Comparison of ENCODE assay signal across 8 cellular contexts in the genomic region with DNA sequence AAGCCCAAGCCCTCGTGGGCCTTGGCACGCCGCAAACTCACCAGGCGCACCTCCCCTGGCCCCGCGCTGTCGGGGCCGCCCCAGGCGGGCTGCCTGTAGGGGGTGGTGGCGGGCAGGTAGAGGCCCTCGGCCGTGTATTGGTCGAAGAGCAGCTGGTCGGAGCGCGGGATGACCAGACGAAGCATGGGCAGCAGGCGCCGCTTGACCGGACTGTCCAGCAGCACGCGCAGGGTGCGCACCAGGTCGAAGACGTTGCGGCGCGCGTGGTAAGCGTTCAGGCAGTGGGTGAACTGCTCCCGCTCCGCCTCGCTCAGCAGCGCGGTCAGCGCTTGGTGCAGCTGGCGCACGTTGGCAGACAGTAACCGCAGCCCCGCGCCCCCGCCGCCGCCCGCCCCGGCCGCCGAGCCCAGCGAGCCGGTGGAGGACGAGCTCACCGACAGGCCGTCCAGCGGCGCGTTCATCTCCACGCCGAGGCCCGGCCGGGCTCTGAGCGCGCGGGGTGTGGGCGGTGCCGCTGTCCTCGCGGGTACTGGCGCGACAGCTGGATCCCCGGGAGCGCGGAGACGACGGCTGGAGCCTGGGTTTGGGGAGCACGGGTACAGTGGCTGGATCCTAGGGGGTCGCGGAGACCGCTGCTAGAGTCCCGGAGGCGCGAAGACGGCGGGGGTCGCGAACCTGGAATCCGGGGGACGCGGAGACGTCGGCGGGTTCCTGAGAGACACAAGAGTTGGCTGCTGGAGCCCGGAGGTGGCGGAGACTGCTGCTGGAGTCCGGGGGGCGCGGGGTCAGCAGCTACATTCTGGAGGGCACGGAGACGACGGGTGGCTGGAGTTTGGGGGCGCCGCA. TPM values are rescaled to one million over a fixed set of nuclear protein-coding genes. Genes with fewer than 3 reads are reported as not detected.
DNase-seq lines count a peak whose midpoint lies in the region; ATAC-seq, FAIRE-seq and TF ChIP-seq lines count a peak whose summit lies in the region.

No MANE protein-coding gene starts in this region.

- no peak for FAIRE-seq in A549 (lab: Jason Lieb, UNC)
- FAIRE-seq in bronchial epithelial cell (lab: Jason Lieb, UNC), result no peak
- no peak for FAIRE-seq in small intestine (lab: Jason Lieb, UNC)

- in situ Hi-C loops in GM23248 (cut with MboI), result no loop called here

- TF ChIP-seq POLR2A in A549 (IDR thresholded peaks at IDR 0.05; ENCODE audit: low read length), result no peak

- H3K27me3 ChIP-seq in GM23248 (replicated peaks; ENCODE audit: insufficient read depth) (peaks cover 30% of the 10 kb centered on the region), bronchial epithelial cell (ENCODE audit: control insufficient read depth, insufficient read depth, low read length) (peaks cover 5% of the 10 kb centered on the region), small intestine (ENCODE audit: control insufficient read depth in 2 of 2, insufficient read depth in 2 of 2, low read length in 2 of 2) (peaks cover 0 to 2% of the 10 kb centered on the region in 2 donors)

- H3K9ac ChIP-seq in GM23248, result peak overlapping the region; percentile 84

- ATAC-seq in A549, result peak; percentile 54 to 64
- no peak for ATAC-seq in GM21529 (IDR thresholded peaks at IDR 0.05; ENCODE audit: unreplicated experiment)
- no peak for ATAC-seq in GM21737 (IDR thresholded peaks at IDR 0.05; ENCODE audit: unreplicated experiment)

- H2AFZ ChIP-seq in GM23248, result peak overlapping the region; percentile 74

- no peaks in the 10 kb centered on the region for H3K9me2 ChIP-seq in GM23248 (ENCODE audit: insufficient read depth)

- H3K27ac ChIP-seq in A549 (peak overlapping the region; percentile 65 to 88), GM23248 (no peak overlapping the region), small intestine (ENCODE audit: low read depth in 1 of 2, low read length in 1 of 2) (peak overlapping the region in 1 of 2 donors; percentile 65)

- no peaks in the 10 kb centered on the region for H4K20me1 ChIP-seq in GM23248 (ENCODE audit: insufficient read depth)

- H3K4me2 ChIP-seq in A549 (peak overlapping the region; percentile 99), GM23248 (ENCODE audit: unreplicated experiment) (peak overlapping the region; percentile 87)

- peak; percentile 33 to 55; a peak in 4 of 5 replicates for TF ChIP-seq RAD21 in A549 (conservative IDR thresholded peaks at IDR 0.05 in 1 of 2, IDR thresholded peaks at IDR 0.05 in 1 of 2)

- TF ChIP-seq CTCF in A549 (IDR thresholded peaks at IDR 0.05) (peak; percentile 38; the same call in 2 of the 3 replicates), bronchial epithelial cell (IDR thresholded peaks at IDR 0.05; ENCODE audit: insufficient read depth, low read length, severe bottlenecking) (peak; percentile 62)

- POLR2A ChIA-PET in A549 (lab: Yijun Ruan, JAX), result interaction anchor here (0.6 to 5.8 kb wide), 3 partner anchors 21 to 107 kb away, joined by 3 to 45 read pairs (median 3); a partner anchor contains a TSS

- no peak for TF ChIP-seq EP300 in A549 (IDR thresholded peaks at IDR 0.05)

- H3K4me3 ChIP-seq in A549 (peak overlapping the region; percentile 77), GM23248 (peak overlapping the region; percentile 82), bronchial epithelial cell (ENCODE audit: low read depth, low read length) (peak overlapping the region; percentile 50), small intestine (ENCODE audit: low read depth in 1 of 2, low read length in 2 of 2) (peak overlapping the region; percentile 57 to 61)

- no peaks in the 10 kb centered on the region for H3K79me2 ChIP-seq in GM23248 (ENCODE audit: insufficient read depth)

- H3K9me3 ChIP-seq in A549 (no peaks in the 10 kb centered on the region), GM23248 (ENCODE audit: low read depth) (no peaks in the 10 kb centered on the region), small intestine (ENCODE audit: control insufficient read depth, low read depth) (no peaks in the 10 kb centered on the region)

- 29% methylated on average over 26 of the region's 101 CpGs for WGBS in A549 (ENCODE audit: missing lambda C conversion rate)
- WGBS in GM23248 (ENCODE audit: low coverage in 1 of 2, low lambda C conversion rate in 2 of 2, missing lambda C conversion rate in 2 of 2), 2 experiments, result 9 to 10% methylated on average over 89 to 96 of the region's 101 CpGs
- WGBS in small intestine, 3 donors, result 2 to 6% (median 5%) methylated on average over 86 to 101 of the region's 101 CpGs

- DNase-seq in A549 (ENCODE audit: low read depth in 1 of 2, low spot score in 1 of 2) (peak; percentile 60 to 64), GM23248 (peak; percentile 76), T1000 (lab: John Stamatoyannopoulos, UW) (peak; percentile 30), bronchial epithelial cell (ENCODE audit: low read depth) (no peak), islet precursor cell (peak; percentile 89), small intestine (peak; percentile 58)

- peaks cover 11% of the 10 kb centered on the region for H3F3A ChIP-seq in GM23248 (ENCODE audit: insufficient read depth)

- H3K36me3 ChIP-seq in GM23248 (ENCODE audit: low read depth) (no peaks in the 10 kb centered on the region), bronchial epithelial cell (ENCODE audit: control insufficient read depth, insufficient read depth, low read length) (no peaks in the 10 kb centered on the region), small intestine (ENCODE audit: control insufficient read depth in 2 of 2, insufficient read depth in 2 of 2, low read length in 2 of 2) (no peaks in the 10 kb centered on the region)

- CTCF ChIA-PET in A549 (lab: Yijun Ruan, JAX), result interaction anchor here (0.6 to 10.7 kb wide), 34 partner anchors 9 to 510 kb away, joined by 3 to 104 read pairs (median 3); a partner anchor contains a TSS

- H3K4me1 ChIP-seq in A549 (peaks cover 27% of the 10 kb centered on the region), GM23248 (ENCODE audit: insufficient read depth) (no peaks in the 10 kb centered on the region), small intestine (ENCODE audit: control insufficient read depth in 2 of 2, insufficient read depth in 1 of 2, low read depth in 1 of 2, low read length in 1 of 2) (peaks cover 0 to 2% of the 10 kb centered on the region in 2 donors)

TF ChIP-seq in A549, 52 proteins besides CTCF, POLR2A, EP300 and RAD21:
- TF ChIP-seq SMC3 (IDR thresholded peaks at IDR 0.05) (peak; percentile 28; the same call in 2 of the 3 replicates), JUN (IDR thresholded peaks at IDR 0.05) (no peak), TFCP2L1 (CRISPR knock-in tag; IDR thresholded peaks at IDR 0.05) (no peak)
- TF ChIP-seq, protein P1, sequence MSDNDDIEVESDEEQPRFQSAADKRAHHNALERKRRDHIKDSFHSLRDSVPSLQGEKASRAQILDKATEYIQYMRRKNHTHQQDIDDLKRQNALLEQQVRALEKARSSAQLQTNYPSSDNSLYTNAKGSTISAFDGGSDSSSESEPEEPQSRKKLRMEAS (IDR thresholded peaks at IDR 0.05), result peak; percentile 79
- TF ChIP-seq, protein P2, sequence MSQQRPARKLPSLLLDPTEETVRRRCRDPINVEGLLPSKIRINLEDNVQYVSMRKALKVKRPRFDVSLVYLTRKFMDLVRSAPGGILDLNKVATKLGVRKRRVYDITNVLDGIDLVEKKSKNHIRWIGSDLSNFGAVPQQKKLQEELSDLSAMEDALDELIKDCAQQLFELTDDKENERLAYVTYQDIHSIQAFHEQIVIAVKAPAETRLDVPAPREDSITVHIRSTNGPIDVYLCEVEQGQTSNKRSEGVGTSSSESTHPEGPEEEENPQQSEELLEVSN (IDR thresholded peaks at IDR 0.05; ENCODE audit: borderline replicate concordance, low read depth), result peak; percentile 91
TF ChIP-seq in A549: peak in this region for 3.

RNA-seq across cellular contexts. Expression of a gene that starts 0.7 kb away (rescaled TPM):
- polyA plus RNA-seq in A549 (2011; rRNA removed) (1.2 and 1.5 TPM in 2 replicates), A549 (2017; fragmentation: RNase III; extraction: RNeasy Plus Mini Kit Qiagen cat#74134 plus additional on column Dnase treatment) (2.7 to 3.2 TPM (median 2.9 TPM) in 3 replicates), GM23248 (2016; fragmentation: Nextera tagmentation; extraction: Ambion mirVana) (1.5 and 1.8 TPM in 2 replicates), small intestine (1 to 10 TPM; 2.7 to 8.6 (median 7.2) TPM)
- polyA plus RNA-seq in A549 (2012; cell fraction: cytosol; rRNA removed), result 2.1 and 3.1 TPM in 2 replicates
- 12.6 and 13.9 TPM in 2 replicates for polyA plus RNA-seq in A549 (2012; cell fraction: nucleus; rRNA removed)
- polyA minus RNA-seq in A549 (2011; rRNA and poly(A)+ RNA removed), result 1.3 and 2.1 TPM in 2 replicates
- total RNA-seq in GM23248 (2014; rRNA removed; shearing (Covaris generic)), result 0.76 and 1.1 TPM in 2 replicates
- 0.53 and 0.77 TPM in 2 replicates for total RNA-seq in bronchial epithelial cell

Comparison
In these comparisons a context has a peak if more than half of its experiments do, and no peak if none do; other contexts are left out.
1. ATAC-seq: peak in A549 (2 of 2); none in GM21529 (single experiment) and GM21737 (single experiment).
2. Peak in every context shown above with its lines, with median percentiles within 50 percentile points of each other: H3K4me3 ChIP-seq.